In genomic region chr7:30846378-30846777, GRCh38 we compare ENCODE assay signal across 11 cellular contexts.
A peak's percentile ranks its signal among the peaks of the same experiment; 100 is the strongest.
DNase-seq lines count a peak whose midpoint lies in the region; ATAC-seq and TF ChIP-seq lines count a peak whose summit lies in the region.
"Had no signal": no experiment of that assay in that cellular context is flagged by ENCODE, and none has a peak within 500 bp of the region (broad histone marks: within the 10 kb centered on the region; RNA-seq: fewer than 3 reads in every experiment).

No MANE protein-coding gene starts in this region.

- no peak overlapping the region for H4K8ac ChIP-seq in mesendoderm (ENCODE audit: low read depth, low read length)

- H3K9me3 ChIP-seq in left ventricle myocardium inferior (replicated peaks) (no peaks in the 10 kb centered on the region), prostate gland (no peaks in the 10 kb centered on the region)
- no peaks in the 10 kb centered on the region for H3K9me3 ChIP-seq in CD8-positive, alpha-beta T cell (ENCODE audit: low read length)
- H3K9me3 ChIP-seq: neutrophil had no signal

- no peak overlapping the region for H3K9ac ChIP-seq in mesendoderm (ENCODE audit: low read length)

- H3K18ac ChIP-seq in mesendoderm (ENCODE audit: low read length) = no peak overlapping the region

- no peak for DNase-seq in left ventricle myocardium inferior
- DNase-seq in Right ventricle myocardium superior = no peak
- DNase-seq in epithelial cell of prostate (ENCODE audit: low read depth, low spot score) = peak; percentile 89
- DNase-seq in prostate gland (ENCODE audit: low spot score) = peak; percentile 69
- no peak for DNase-seq in mesendoderm
- no peak for DNase-seq in activated T-cell treated with anti-CD3 and anti-CD28 coated beads, Interleukin-2, amount 50 U/mL, for 48 hours
- DNase-seq in CD8-positive, alpha-beta T cell = no peak
- DNase-seq in NK-92 (lab: John Stamatoyannopoulos, UW; ENCODE audit: unreplicated experiment) = no peak
- DNase-seq: Karpas-422, NCI-H2107 had no signal

- no peak overlapping the region for H2BK5ac ChIP-seq in mesendoderm (ENCODE audit: low read length)

- H3K9me3 Mint-ChIP-seq in CD8-positive, alpha-beta T cell = no peaks in the 10 kb centered on the region

- POLR2A ChIA-PET in CD8-positive, alpha-beta T cell (lab: Charles Lee) = no interaction called here

- H3K27me3 ChIP-seq in left ventricle myocardium inferior (ENCODE audit: low read depth) = no peaks in the 10 kb centered on the region
- H3K27me3 ChIP-seq in prostate gland (replicated peaks; ENCODE audit: insufficient read depth) = no peaks in the 10 kb centered on the region
- H3K27me3 ChIP-seq in mesendoderm (ENCODE audit: insufficient read depth, low read length, poor library complexity) = no peaks in the 10 kb centered on the region
- H3K27me3 ChIP-seq in CD8-positive, alpha-beta T cell (ENCODE audit: insufficient read depth, low read length) = no peaks in the 10 kb centered on the region
- H3K27me3 ChIP-seq: neutrophil had no signal

- H3K79me1 ChIP-seq in mesendoderm (ENCODE audit: low read length) = no peaks in the 10 kb centered on the region

- H3K79me2 ChIP-seq in mesendoderm (ENCODE audit: control insufficient read depth, insufficient read depth, low read length) = no peaks in the 10 kb centered on the region

- H3K27ac ChIP-seq in left ventricle myocardium inferior (replicated peaks) (peak overlapping the region; percentile 78), epithelial cell of prostate (peak overlapping the region; percentile 37), prostate gland (peak overlapping the region; percentile 59 to 66), mesendoderm (ENCODE audit: low read depth, low read length) (no peak overlapping the region)
- H3K27ac ChIP-seq in CD8-positive, alpha-beta T cell (ENCODE audit: low read depth, low read length) = no peak overlapping the region
- H3K27ac ChIP-seq: neutrophil had no signal

- H3K4ac ChIP-seq in mesendoderm (ENCODE audit: low read depth, low read length) = no peak overlapping the region

- no peak for TF ChIP-seq POLR2A in prostate gland (IDR thresholded peaks at IDR 0.05)

- intact Hi-C loops in left ventricle myocardium inferior (cut with micrococcal nuclease) (no loop called here), Right ventricle myocardium superior (cut with DNase I) (no loop called here), prostate gland (cut with DNase I) (no loop called here)
- intact Hi-C loops in CD8-positive, alpha-beta T cell (cut with DNase I, micrococcal nuclease) = no loop called here

- no peaks in the 10 kb centered on the region for H3K4me1 Mint-ChIP-seq in CD8-positive, alpha-beta T cell (ENCODE audit: low read depth)

- no peak overlapping the region for H3K56ac ChIP-seq in mesendoderm (ENCODE audit: low read length)

- TF ChIP-seq CTCF in left ventricle myocardium inferior (IDR thresholded peaks at IDR 0.05; ENCODE audit: borderline replicate concordance) (no peak), prostate gland (IDR thresholded peaks at IDR 0.05) (no peak)
- TF ChIP-seq CTCF in CD8-positive, alpha-beta T cell (IDR thresholded peaks at IDR 0.05) = no peak

- H3K27me3 Mint-ChIP-seq in CD8-positive, alpha-beta T cell (ENCODE audit: low read depth) = no peaks in the 10 kb centered on the region

- CTCF ChIA-PET in CD8-positive, alpha-beta T cell (lab: Charles Lee) = no interaction called here

- H3K4me2 ChIP-seq in mesendoderm (ENCODE audit: low read length) = no peak overlapping the region

- H4K5ac ChIP-seq in mesendoderm (ENCODE audit: low read length) = no peak overlapping the region

- H3K4me3 Mint-ChIP-seq in CD8-positive, alpha-beta T cell = no peak overlapping the region

- no peak for ATAC-seq in Right ventricle myocardium superior (ENCODE audit: poor library complexity)
- ATAC-seq in CD8-positive, alpha-beta T cell = no peak

- H3K4me3 ChIP-seq in left ventricle myocardium inferior (no peak overlapping the region), prostate gland (no peak overlapping the region), mesendoderm (ENCODE audit: low read length) (no peak overlapping the region)
- no peak overlapping the region for H3K4me3 ChIP-seq in CD8-positive, alpha-beta T cell (ENCODE audit: low read depth, low read length)

- no peak overlapping the region for H2BK120ac ChIP-seq in mesendoderm (ENCODE audit: low read depth, low read length)

- H2AK5ac ChIP-seq in mesendoderm (ENCODE audit: low read length) = no peak overlapping the region

- no peak overlapping the region for H3K23ac ChIP-seq in mesendoderm (ENCODE audit: low read length)

- WGBS in prostate gland = 45% methylated on average over 6 of the region's 6 CpGs
- WGBS in mesendoderm (ENCODE audit: extremely low coverage, insufficient coverage, low lambda C conversion rate) = no CpG with 5 or more reads among the region's 6 CpGs

- no peak overlapping the region for H2BK15ac ChIP-seq in mesendoderm (replicated peaks; ENCODE audit: low read depth)

- H3K4me1 ChIP-seq in left ventricle myocardium inferior (peaks cover 67% of the 10 kb centered on the region), prostate gland (replicated peaks) (no peaks in the 10 kb centered on the region), mesendoderm (ENCODE audit: control insufficient read depth, low read depth, low read length) (no peaks in the 10 kb centered on the region)
- no peaks in the 10 kb centered on the region for H3K4me1 ChIP-seq in CD8-positive, alpha-beta T cell (ENCODE audit: insufficient read depth, low read length)

- H3K36me3 ChIP-seq in left ventricle myocardium inferior = no peaks in the 10 kb centered on the region
- no peaks in the 10 kb centered on the region for H3K36me3 ChIP-seq in prostate gland
- H3K36me3 ChIP-seq in mesendoderm (ENCODE audit: control insufficient read depth, insufficient read depth, low read length) = no peaks in the 10 kb centered on the region
- no peaks in the 10 kb centered on the region for H3K36me3 ChIP-seq in CD8-positive, alpha-beta T cell (ENCODE audit: insufficient read depth, low read length)
- H3K36me3 ChIP-seq: neutrophil had no signal

- H3K27ac Mint-ChIP-seq in CD8-positive, alpha-beta T cell = no peak overlapping the region

- H3K36me3 Mint-ChIP-seq in CD8-positive, alpha-beta T cell = no peaks in the 10 kb centered on the region

Comparison
In these comparisons a context has a peak if more than half of its experiments do, and no peak if none do; other contexts are left out.
1. DNase-seq: peak in epithelial cell of prostate (single experiment) and prostate gland (single experiment); none in left ventricle myocardium inferior (single experiment), Right ventricle myocardium superior (single experiment), mesendoderm (single experiment), activated T-cell treated with anti-CD3 and anti-CD28 coated beads, Interleukin-2, amount 50 U/mL, for 48 hours (0 of 2), CD8-positive, alpha-beta T cell (0 of 7) and NK-92 (single experiment).
2. H3K27ac ChIP-seq: peak in left ventricle myocardium inferior (single experiment), epithelial cell of prostate (single experiment) and prostate gland (2 of 2); none in mesendoderm (single experiment) and CD8-positive, alpha-beta T cell (single experiment).